9 cellular contexts compared by ENCODE assay signal in the genomic region with DNA sequence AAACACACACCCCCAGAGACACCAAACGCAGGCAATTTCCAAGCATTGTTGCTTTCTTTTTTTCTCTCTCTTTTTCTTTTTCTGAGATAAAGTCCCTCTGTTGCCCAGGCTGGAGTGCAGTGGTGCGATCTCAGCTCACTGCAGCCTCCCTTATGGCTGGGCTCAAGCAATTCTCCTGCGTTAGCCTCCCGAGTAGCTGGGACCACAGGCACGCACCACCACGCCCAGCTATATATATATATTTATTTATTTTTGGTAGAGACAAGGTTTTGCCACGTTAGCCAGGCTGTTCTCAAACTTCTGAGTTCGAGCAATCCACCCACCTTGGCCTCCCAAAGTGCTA. TPM values are rescaled to one million over a fixed set of nuclear protein-coding genes. Genes with fewer than 3 reads are reported as not detected.
A peak's percentile ranks its signal among the peaks of the same experiment; 100 is the strongest.
DNase-seq lines count a peak whose midpoint lies in the region; TF ChIP-seq lines count a peak whose summit lies in the region.
"Had no signal": no experiment of that assay in that cellular context is flagged by ENCODE, and none has a peak within 500 bp of the region (broad histone marks: within the 10 kb centered on the region; RNA-seq: fewer than 3 reads in every experiment).

No MANE protein-coding gene starts in this region.

- H3K4me2 ChIP-seq in BLaER1: peak overlapping the region; percentile 57
- H3K4me2 ChIP-seq in parathyroid adenoma (ENCODE audit: low read length): no peak overlapping the region

- peak overlapping the region; percentile 23 for H2AFZ ChIP-seq in parathyroid adenoma

- H3K27me3 ChIP-seq in BLaER1 (no peaks in the 10 kb centered on the region), NT2/D1 (ENCODE audit: insufficient read depth, insufficient read length) (no peaks in the 10 kb centered on the region), esophagus (ENCODE audit: control insufficient read depth in 1 of 2, insufficient read depth in 2 of 2, low read length in 2 of 2) (no peaks in the 10 kb centered on the region), parathyroid adenoma (ENCODE audit: control insufficient read depth, insufficient read depth, low read length) (no peaks in the 10 kb centered on the region)

- H3K4me3 ChIP-seq in BLaER1: no peak overlapping the region
- no peak overlapping the region for H3K4me3 ChIP-seq in NT2/D1 (ENCODE audit: insufficient read length, low read depth)
- no peak overlapping the region for H3K4me3 ChIP-seq in esophagus (ENCODE audit: low read depth in 1 of 2, low read length in 2 of 2)
- no peak overlapping the region for H3K4me3 ChIP-seq in parathyroid adenoma (ENCODE audit: low read depth, low read length)

- H3K79me2 ChIP-seq in parathyroid adenoma: no peaks in the 10 kb centered on the region

- H3K27ac ChIP-seq in BLaER1 (peak overlapping the region; percentile 71), esophagus (ENCODE audit: low read depth in 2 of 2, low read length in 1 of 2) (peak overlapping the region; percentile 75 to 85), parathyroid adenoma (no peak overlapping the region)

- H3K9ac ChIP-seq in BLaER1 (peak overlapping the region; percentile 42; the same call in 1 of the 2 replicates), NT2/D1 (ENCODE audit: insufficient read length, low read depth) (peak overlapping the region; percentile 1), parathyroid adenoma (no peak overlapping the region)

- no peak for TF ChIP-seq CTCF in parathyroid adenoma (IDR thresholded peaks at IDR 0.05)

- 79 to 84% methylated on average over 8 of the region's 8 CpGs for WGBS in esophagus, 2 donors

- no peaks in the 10 kb centered on the region for H4K20me1 ChIP-seq in BLaER1

- peaks cover 5% of the 10 kb centered on the region; the same call in 1 of the 2 replicates for H3K9me3 ChIP-seq in BLaER1
- H3K9me3 ChIP-seq in NT2/D1 (ENCODE audit: insufficient read depth, low read length): no peaks in the 10 kb centered on the region
- no peaks in the 10 kb centered on the region for H3K9me3 ChIP-seq in esophagus (ENCODE audit: control insufficient read depth in 2 of 2, insufficient read depth in 1 of 2, low read depth in 1 of 2, low read length in 1 of 2)
- no peaks in the 10 kb centered on the region for H3K9me3 ChIP-seq in parathyroid adenoma (ENCODE audit: control insufficient read depth, low read length)

- no peaks in the 10 kb centered on the region for H3K36me3 ChIP-seq in BLaER1
- no peaks in the 10 kb centered on the region for H3K36me3 ChIP-seq in NT2/D1 (ENCODE audit: insufficient read depth, insufficient read length, low read length)
- no peaks in the 10 kb centered on the region for H3K36me3 ChIP-seq in esophagus (ENCODE audit: control insufficient read depth in 2 of 2, insufficient read depth in 2 of 2, low read length in 1 of 2)
- no peaks in the 10 kb centered on the region for H3K36me3 ChIP-seq in parathyroid adenoma (ENCODE audit: control insufficient read depth, insufficient read depth, low read length)

- H3K4me1 ChIP-seq in BLaER1: peaks cover 62% of the 10 kb centered on the region
- H3K4me1 ChIP-seq in NT2/D1 (ENCODE audit: insufficient read depth, insufficient read length): no peaks in the 10 kb centered on the region
- H3K4me1 ChIP-seq in esophagus (ENCODE audit: control insufficient read depth in 2 of 2, insufficient read depth in 2 of 2, low read length in 1 of 2): peaks cover 2 to 3% of the 10 kb centered on the region in 2 donors
- no peaks in the 10 kb centered on the region for H3K4me1 ChIP-seq in parathyroid adenoma

- no peak for DNase-seq in NT2/D1 (ENCODE audit: low read depth, low spot score)
- no peak for DNase-seq in kidney tubule cell (ENCODE audit: low spot score)
- no peak for DNase-seq in NCI-H524 (lab: John Stamatoyannopoulos, UW)
- DNase-seq in COLO829 (ENCODE audit: low spot score): no peak
- DNase-seq in stimulated activated naive CD4-positive, alpha-beta T cell treated with Interleukin-2 at 50 U/mL for 16 hours (lab: John Stamatoyannopoulos, UW): no peak
- DNase-seq: activated CD4-positive, alpha-beta T cell treated with anti-CD3 and anti-CD28 coated beads for 36 hours had no signal

RNA-seq across cellular contexts. Expression of gene SRSF3, which starts 14.0 kb away (rescaled TPM):
- 100 to 1,000 TPM; 103 to 247 TPM for polyA plus RNA-seq in esophagus

RNA-seq across cellular contexts. Expression of gene STK38, which starts 32.9 kb away (rescaled TPM):
- polyA plus RNA-seq in esophagus: 10 to 100 TPM; 24.0 to 32.2 TPM
